Comparison of ENCODE assay signal across 26 cellular contexts in the genomic region with DNA sequence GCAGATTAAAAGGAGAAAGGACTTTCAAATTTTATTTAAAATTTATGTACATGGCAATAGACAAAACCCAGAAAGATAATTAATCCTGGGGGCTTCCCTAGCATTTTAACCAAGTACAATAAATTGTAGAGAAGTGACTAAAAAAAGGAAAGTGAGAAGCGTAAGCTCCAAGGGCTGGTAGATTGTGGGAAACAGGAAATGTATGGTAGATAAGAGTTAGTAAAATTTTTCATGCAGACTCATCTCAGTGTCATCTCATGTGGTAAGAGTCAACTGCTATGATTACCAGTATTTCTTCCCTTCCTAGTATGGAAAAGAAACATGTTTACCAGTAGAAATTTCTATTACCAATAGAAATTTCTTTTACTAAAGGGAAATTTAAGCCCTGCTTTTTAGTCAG.
A peak's percentile ranks its signal among the peaks of the same experiment; 100 is the strongest.
DNase-seq lines count a peak whose midpoint lies in the region; ATAC-seq and TF ChIP-seq lines count a peak whose summit lies in the region.
"Had no signal": no experiment of that assay in that cellular context is flagged by ENCODE, and none has a peak within 500 bp of the region (broad histone marks: within the 10 kb centered on the region; RNA-seq: fewer than 3 reads in every experiment).

No MANE protein-coding gene starts in this region.

- H3K27ac ChIP-seq in HCT116 (ENCODE audit: low read depth, low read length) (no peak overlapping the region), SK-N-MC (peak overlapping the region; percentile 72)
- H3K27ac ChIP-seq in CD8-positive, alpha-beta T cell (ENCODE audit: low read depth, low read length) = no peak overlapping the region
- H3K27ac ChIP-seq: cardiac muscle cell, tibial artery had no signal

- ATAC-seq in HCT116 = no peak
- no peak for ATAC-seq in HG02571 (IDR thresholded peaks at IDR 0.05; ENCODE audit: unreplicated experiment)
- no peak for ATAC-seq in CD8-positive, alpha-beta T cell
- no peak for ATAC-seq in HG03280 (IDR thresholded peaks at IDR 0.05; ENCODE audit: unreplicated experiment)
- ATAC-seq: activated CD8-positive, alpha-beta T cell treated with anti-CD3 and anti-CD28 coated beads, Interleukin-2, amount 10 ng/mL, durations not matched to agents 7 days and 5 days; left ventricle myocardium superior; stimulated activated memory B cell treated with anti-CD40 and anti-IgM and Interleukin-4, amounts not matched to agents 10 μg/mL and 1 μg/mL and 100 μg/mL, for 72 hours; T-cell; WTC11 had no signal

- H3K9ac ChIP-seq in HCT116 (ENCODE audit: low read length) (no peak overlapping the region), SK-N-MC (ENCODE audit: insufficient read length) (no peak overlapping the region)

- H3K4me3 Mint-ChIP-seq in CD8-positive, alpha-beta T cell = no peak overlapping the region
- H3K4me3 Mint-ChIP-seq in activated naive CD4-positive, alpha-beta T cell treated with anti-CD3 and anti-CD28 coated beads, Interleukin-2, amount 10 ng/mL, durations not matched to agents 7 days and 5 days = no peak overlapping the region
- H3K4me3 Mint-ChIP-seq: activated CD8-positive, alpha-beta T cell treated with anti-CD3 and anti-CD28 coated beads, Interleukin-2, amount 10 ng/mL, durations not matched to agents 7 days and 5 days; activated naive CD8-positive, alpha-beta T cell treated with anti-CD3 and anti-CD28 coated beads, Interleukin-2, amount 10 ng/mL, durations not matched to agents 7 days and 5 days; H9; stimulated activated memory B cell treated with anti-CD40 and anti-IgM and Interleukin-4, amounts not matched to agents 10 μg/mL and 1 μg/mL and 100 μg/mL, for 72 hours; T-cell; WTC11 had no signal

- no peak for TF ChIP-seq CTCF in AG10803 (conservative IDR thresholded peaks at IDR 0.05; ENCODE audit: low read length)
- TF ChIP-seq CTCF in HCT116 (IDR thresholded peaks at IDR 0.05 in 2 of 3, conservative IDR thresholded peaks at IDR 0.05 in 1 of 3; ENCODE audit: borderline replicate concordance in 1 of 3, insufficient read depth in 1 of 3, low read depth in 2 of 3, low read length in 2 of 3) = no peak
- TF ChIP-seq CTCF in fibroblast of mammary gland (conservative IDR thresholded peaks at IDR 0.05; ENCODE audit: control insufficient read depth, insufficient read depth, low read depth, low read length) = no peak
- TF ChIP-seq CTCF in CD8-positive, alpha-beta T cell (IDR thresholded peaks at IDR 0.05) = no peak

- H3K36me3 ChIP-seq in HCT116 (ENCODE audit: control insufficient read depth in 1 of 2, insufficient read depth in 2 of 2, low read length in 2 of 2) (no peaks in the 10 kb centered on the region), SK-N-MC (ENCODE audit: insufficient read depth, low read length) (no peaks in the 10 kb centered on the region)
- H3K36me3 ChIP-seq in CD8-positive, alpha-beta T cell (ENCODE audit: insufficient read depth, low read length) = no peaks in the 10 kb centered on the region
- H3K36me3 ChIP-seq: cardiac muscle cell, tibial artery had no signal

- peak; percentile 26 for DNase-seq in AG10803 (ENCODE audit: low read depth)
- no peak for DNase-seq in HCT116 (ENCODE audit: low read depth, low spot score)
- peak; percentile 51 for DNase-seq in SK-N-MC (ENCODE audit: low read depth, low spot score)
- peak; percentile 45 for DNase-seq in fibroblast of mammary gland (ENCODE audit: low read depth)
- no peak for DNase-seq in CD8-positive, alpha-beta T cell
- DNase-seq in activated naive CD4-positive, alpha-beta T cell treated with anti-CD3 and anti-CD28 coated beads, Interleukin-2, amount 10 ng/mL, durations not matched to agents 7 days and 5 days = no peak
- DNase-seq: activated CD8-positive, alpha-beta T cell treated with anti-CD3 and anti-CD28 coated beads, Interleukin-2, amount 10 ng/mL, durations not matched to agents 7 days and 5 days; activated naive CD8-positive, alpha-beta T cell treated with anti-CD3 and anti-CD28 coated beads, Interleukin-2, amount 10 ng/mL, durations not matched to agents 7 days and 5 days; activated T-cell treated with anti-CD3 and anti-CD28 coated beads, Interleukin-2, amount 50 U/mL, for 48 hours; CD4-positive, CD25-positive, alpha-beta regulatory T cell; DMS53; glutamatergic neuron; H9; Karpas-422; left ventricle myocardium superior; NCI-H1105 treated with DMSO at 0.1 percent for 48 hours; NCI-H2171 treated with DMSO at 0.1 percent for 48 hours; NK-92 treated with Interleukin-12 subunit alpha and Interleukin-12 subunit beta, amount 100 ng/mL, for 24 hours; occipital lobe; T-cell; tibial artery had no signal

- no peaks in the 10 kb centered on the region for H3K9me2 ChIP-seq in HCT116 (ENCODE audit: insufficient read depth)

- POLR2A ChIA-PET in HCT116 (lab: Charles Lee) = no interaction called here
- POLR2A ChIA-PET in CD8-positive, alpha-beta T cell (lab: Charles Lee) = no interaction called here

- no peaks in the 10 kb centered on the region for H3K27me3 ChIP-seq in HCT116 (ENCODE audit: insufficient read depth, low read length)
- H3K27me3 ChIP-seq in CD8-positive, alpha-beta T cell (ENCODE audit: insufficient read depth, low read length) = no peaks in the 10 kb centered on the region
- H3K27me3 ChIP-seq: cardiac muscle cell, tibial artery had no signal

- H3K4me2 ChIP-seq in HCT116 (ENCODE audit: low read length) = no peak overlapping the region

- no peaks in the 10 kb centered on the region for H3K4me1 ChIP-seq in HCT116 (ENCODE audit: control insufficient read depth in 1 of 2, insufficient read depth in 2 of 2, low read length in 2 of 2)
- H3K4me1 ChIP-seq in CD8-positive, alpha-beta T cell (ENCODE audit: insufficient read depth, low read length) = no peaks in the 10 kb centered on the region
- H3K4me1 ChIP-seq: tibial artery had no signal

- no peak for TF ChIP-seq POLR2A in HCT116 (IDR thresholded peaks at IDR 0.05; ENCODE audit: borderline replicate concordance, extremely low read depth, insufficient read depth, insufficient read length)

- no TSS peak for BruUV-seq in HCT116 (replicated peaks; lab: Mats Ljungman, UMichigan)

- CTCF ChIA-PET in HCT116 (lab: Charles Lee) = no interaction called here
- CTCF ChIA-PET in CD8-positive, alpha-beta T cell (lab: Charles Lee) = no interaction called here
- CTCF ChIA-PET in activated naive CD4-positive, alpha-beta T cell treated with anti-CD3 and anti-CD28 coated beads, Interleukin-2, amount 10 ng/mL, durations not matched to agents 7 days and 5 days (lab: Charles Lee) = no interaction called here

- no peaks in the 10 kb centered on the region for H3K27me3 Mint-ChIP-seq in CD8-positive, alpha-beta T cell (ENCODE audit: low read depth)
- H3K27me3 Mint-ChIP-seq in activated naive CD4-positive, alpha-beta T cell treated with anti-CD3 and anti-CD28 coated beads, Interleukin-2, amount 10 ng/mL, durations not matched to agents 7 days and 5 days = peaks cover 4% of the 10 kb centered on the region
- H3K27me3 Mint-ChIP-seq: activated naive CD8-positive, alpha-beta T cell treated with anti-CD3 and anti-CD28 coated beads, Interleukin-2, amount 10 ng/mL, durations not matched to agents 7 days and 5 days; CD4-positive, CD25-positive, alpha-beta regulatory T cell; stimulated activated memory B cell treated with anti-CD40 and anti-IgM and Interleukin-4, amounts not matched to agents 10 μg/mL and 1 μg/mL and 100 μg/mL, for 72 hours had no signal

- H3K79me2 ChIP-seq in HCT116 (ENCODE audit: insufficient read depth, low read length) = no peaks in the 10 kb centered on the region

- no peaks in the 10 kb centered on the region for H3K9me3 ChIP-seq in HCT116 (ENCODE audit: control insufficient read depth in 1 of 2, insufficient read depth in 1 of 2, low read depth in 1 of 2, low read length in 2 of 2)
- H3K9me3 ChIP-seq in SK-N-MC (ENCODE audit: low read depth, low read length) = no peaks in the 10 kb centered on the region
- no peaks in the 10 kb centered on the region for H3K9me3 ChIP-seq in CD8-positive, alpha-beta T cell (ENCODE audit: low read length)
- H3K9me3 ChIP-seq: tibial artery had no signal

- H3K9me3 Mint-ChIP-seq in CD8-positive, alpha-beta T cell = peaks cover 7% of the 10 kb centered on the region
- H3K9me3 Mint-ChIP-seq in activated naive CD4-positive, alpha-beta T cell treated with anti-CD3 and anti-CD28 coated beads, Interleukin-2, amount 10 ng/mL, durations not matched to agents 7 days and 5 days = peaks cover 6% of the 10 kb centered on the region
- H3K9me3 Mint-ChIP-seq: H9, WTC11 had no signal

- no peaks in the 10 kb centered on the region for H3K4me1 Mint-ChIP-seq in CD8-positive, alpha-beta T cell (ENCODE audit: low read depth)
- H3K4me1 Mint-ChIP-seq in activated naive CD4-positive, alpha-beta T cell treated with anti-CD3 and anti-CD28 coated beads, Interleukin-2, amount 10 ng/mL, durations not matched to agents 7 days and 5 days = peaks cover 2% of the 10 kb centered on the region
- H3K4me1 Mint-ChIP-seq: activated naive CD8-positive, alpha-beta T cell treated with anti-CD3 and anti-CD28 coated beads, Interleukin-2, amount 10 ng/mL, durations not matched to agents 7 days and 5 days; H9; stimulated activated memory B cell treated with anti-CD40 and anti-IgM and Interleukin-4, amounts not matched to agents 10 μg/mL and 1 μg/mL and 100 μg/mL, for 72 hours; T-cell; WTC11 had no signal

- RAD21 ChIA-PET in HCT116 (lab: Charles Lee; ENCODE audit: low non-redundant PET in 1 of 2, low total read pairs in 2 of 2, uncharacterized antibody in 2 of 2, unreplicated experiment in 2 of 2) = no interaction called here

- no peaks in the 10 kb centered on the region for H3K36me3 Mint-ChIP-seq in CD8-positive, alpha-beta T cell
- no peaks in the 10 kb centered on the region for H3K36me3 Mint-ChIP-seq in activated naive CD4-positive, alpha-beta T cell treated with anti-CD3 and anti-CD28 coated beads, Interleukin-2, amount 10 ng/mL, durations not matched to agents 7 days and 5 days
- H3K36me3 Mint-ChIP-seq: activated naive CD8-positive, alpha-beta T cell treated with anti-CD3 and anti-CD28 coated beads, Interleukin-2, amount 10 ng/mL, durations not matched to agents 7 days and 5 days; CD4-positive, CD25-positive, alpha-beta regulatory T cell; stimulated activated memory B cell treated with anti-CD40 and anti-IgM and Interleukin-4, amounts not matched to agents 10 μg/mL and 1 μg/mL and 100 μg/mL, for 72 hours; T-cell; WTC11 had no signal

- peak overlapping the region; percentile 26 for H2AFZ ChIP-seq in HCT116 (ENCODE audit: low read depth, low read length, poor library complexity, severe bottlenecking)

- no peak for TF ChIP-seq RAD21 in HCT116 (IDR thresholded peaks at IDR 0.05; ENCODE audit: low read depth)

- H4K20me1 ChIP-seq in HCT116 (ENCODE audit: insufficient read depth) = no peaks in the 10 kb centered on the region

- H3K27ac Mint-ChIP-seq in CD8-positive, alpha-beta T cell = no peak overlapping the region
- no peak overlapping the region for H3K27ac Mint-ChIP-seq in activated naive CD4-positive, alpha-beta T cell treated with anti-CD3 and anti-CD28 coated beads, Interleukin-2, amount 10 ng/mL, durations not matched to agents 7 days and 5 days
- H3K27ac Mint-ChIP-seq: activated CD8-positive, alpha-beta T cell treated with anti-CD3 and anti-CD28 coated beads, Interleukin-2, amount 10 ng/mL, durations not matched to agents 7 days and 5 days; activated naive CD8-positive, alpha-beta T cell treated with anti-CD3 and anti-CD28 coated beads, Interleukin-2, amount 10 ng/mL, durations not matched to agents 7 days and 5 days; stimulated activated memory B cell treated with anti-CD40 and anti-IgM and Interleukin-4, amounts not matched to agents 10 μg/mL and 1 μg/mL and 100 μg/mL, for 72 hours; T-cell; WTC11 had no signal

- intact Hi-C loops in HCT116 (cut with micrococcal nuclease) = no loop called here
- intact Hi-C loops in CD8-positive, alpha-beta T cell (cut with DNase I, micrococcal nuclease) = no loop called here

- H3K4me3 ChIP-seq in AG10803 (ENCODE audit: low read length) (no peak overlapping the region), HCT116 (replicated peaks in 1 of 2; ENCODE audit: low read depth in 1 of 2, low read length in 2 of 2) (no peak overlapping the region), SK-N-MC (peak overlapping the region; percentile 11), fibroblast of mammary gland (ENCODE audit: control insufficient read depth, low read depth, low read length) (no peak overlapping the region)
- no peak overlapping the region for H3K4me3 ChIP-seq in CD8-positive, alpha-beta T cell (ENCODE audit: low read depth, low read length)
- H3K4me3 ChIP-seq: cardiac muscle cell, tibial artery had no signal

Comparison
In these comparisons a context has a peak if more than half of its experiments do, and no peak if none do; other contexts are left out.
1. DNase-seq: peak in AG10803 (single experiment), SK-N-MC (single experiment) and fibroblast of mammary gland (single experiment); none in HCT116 (single experiment), CD8-positive, alpha-beta T cell (0 of 7) and activated naive CD4-positive, alpha-beta T cell treated with anti-CD3 and anti-CD28 coated beads, Interleukin-2, amount 10 ng/mL, durations not matched to agents 7 days and 5 days (single experiment).